Comparison of ENCODE assay signal across 16 cellular contexts in the genomic region with DNA sequence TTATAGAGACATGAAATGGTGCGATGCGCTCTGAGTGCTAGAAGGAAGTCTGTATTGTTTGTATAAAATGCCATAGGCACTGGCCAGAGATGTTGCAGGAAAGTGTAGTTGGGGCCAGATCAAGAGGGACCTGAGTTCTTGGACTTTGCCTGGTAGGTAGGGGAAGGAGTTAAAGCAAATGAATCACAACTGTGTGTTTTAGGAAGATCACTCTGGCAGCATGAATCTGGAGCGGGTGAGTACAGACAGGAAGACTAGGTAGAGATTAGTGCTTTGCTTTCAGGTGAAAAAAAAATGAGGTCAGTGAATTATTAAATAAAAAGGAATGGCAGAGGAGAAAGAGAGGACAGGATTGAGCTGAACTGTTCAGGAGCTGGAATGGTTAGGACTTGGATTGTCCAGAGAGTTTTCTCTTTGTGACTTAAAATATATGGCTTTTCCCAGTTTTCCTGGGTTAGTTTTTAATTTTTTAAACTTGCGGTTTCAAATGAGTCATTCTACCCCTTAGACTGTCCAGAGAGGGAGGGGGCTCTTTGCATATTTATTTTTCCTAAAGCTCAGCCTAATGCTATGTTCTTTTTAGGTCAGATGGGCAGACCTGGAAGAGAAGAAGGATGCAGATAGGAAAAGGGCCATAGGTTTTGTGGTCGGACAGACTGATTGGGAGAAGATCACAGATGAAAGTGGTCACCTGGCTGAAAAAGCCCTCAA. TPM values are rescaled to one million over a fixed set of nuclear protein-coding genes. Genes with fewer than 3 reads are reported as not detected.
DNase-seq lines count a peak whose midpoint lies in the region; ATAC-seq and TF ChIP-seq lines count a peak whose summit lies in the region.
"Had no signal": no experiment of that assay in that cellular context is flagged by ENCODE, and none has a peak within 500 bp of the region (broad histone marks: within the 10 kb centered on the region; RNA-seq: fewer than 3 reads in every experiment).

No MANE protein-coding gene starts in this region.

- H3K27me3 ChIP-seq in transverse colon = no peaks in the 10 kb centered on the region
- H3K27me3 ChIP-seq: adrenal gland had no signal

- peaks cover 44% of the 10 kb centered on the region for H3K36me3 Mint-ChIP-seq in stimulated activated naive CD8-positive, alpha-beta T cell treated with anti-CD3 and anti-CD28 coated beads, Interleukin-15, Interleukin-2, amounts not matched to agents 100 ng/mL and 50 ng/mL, for 24 hours (ENCODE audit: low read depth)
- peaks cover 36% of the 10 kb centered on the region for H3K36me3 Mint-ChIP-seq in activated T-helper 2 cell treated with anti-CD3 and anti-CD28 coated beads, Interferon-gamma antibody, Interleukin-2, Interleukin-4, amounts not matched to agents 10 μg/mL and 5 μg/mL and 100 μg/mL, durations not matched to agents 14 hours and 24 hours and 36 hours (ENCODE audit: low read depth)

- 83 to 91% methylated on average over 4 of the region's 5 CpGs for WGBS in transverse colon (ENCODE audit: low coverage in 1 of 2), 2 donors

- intact Hi-C loops in activated T-helper 2 cell treated with anti-CD3 and anti-CD28 coated beads, Interferon-gamma antibody, Interleukin-2, Interleukin-4, amounts not matched to agents 10 μg/mL and 5 μg/mL and 100 μg/mL, durations not matched to agents 14 hours and 24 hours and 36 hours (cut with micrococcal nuclease) = no loop called here
- intact Hi-C loops in transverse colon (cut with DNase I; ENCODE audit: low total_unique reads) = no loop called here
- intact Hi-C loops in left cardiac atrium (cut with DNase I) = no loop called here

- peaks cover 0 to 18% (median 5%) of the 10 kb centered on the region in 4 donors for H3K36me3 ChIP-seq in transverse colon

- H3K27ac Mint-ChIP-seq in stimulated activated naive CD8-positive, alpha-beta T cell treated with anti-CD3 and anti-CD28 coated beads, Interleukin-15, Interleukin-2, amounts not matched to agents 100 ng/mL and 50 ng/mL, for 24 hours = peak overlapping the region; percentile 54
- peak overlapping the region; percentile 16 for H3K27ac Mint-ChIP-seq in activated T-helper 2 cell treated with anti-CD3 and anti-CD28 coated beads, Interferon-gamma antibody, Interleukin-2, Interleukin-4, amounts not matched to agents 10 μg/mL and 5 μg/mL and 100 μg/mL, durations not matched to agents 14 hours and 24 hours and 36 hours
- H3K27ac Mint-ChIP-seq: dendritic cell treated with granulocyte-macrophage colony-stimulating factor and Interleukin-4, amounts not matched to agents 40 ng/mL and 50 ng/mL, for 4 days had no signal

- in situ Hi-C loops in transverse colon (cut with MboI; ENCODE audit: low pct_ligation_motif_present in 1 of 4, low pct_unique_long_range_greater_than_20kb in 1 of 4, low sequenced_read_pairs in 3 of 4) = no loop called here

- no peak overlapping the region for H3K27ac ChIP-seq in transverse colon
- H3K27ac ChIP-seq: adrenal gland had no signal

- no peak for TF ChIP-seq POLR2A in transverse colon (IDR thresholded peaks at IDR 0.05)

- H3K9me3 Mint-ChIP-seq in stimulated activated naive CD8-positive, alpha-beta T cell treated with anti-CD3 and anti-CD28 coated beads, Interleukin-15, Interleukin-2, amounts not matched to agents 100 ng/mL and 50 ng/mL, for 24 hours = no peaks in the 10 kb centered on the region
- H3K9me3 Mint-ChIP-seq in activated T-helper 2 cell treated with anti-CD3 and anti-CD28 coated beads, Interferon-gamma antibody, Interleukin-2, Interleukin-4, amounts not matched to agents 10 μg/mL and 5 μg/mL and 100 μg/mL, durations not matched to agents 14 hours and 24 hours and 36 hours = no peaks in the 10 kb centered on the region
- H3K9me3 Mint-ChIP-seq: dendritic cell treated with granulocyte-macrophage colony-stimulating factor and Interleukin-4, amounts not matched to agents 40 ng/mL and 50 ng/mL, for 4 days had no signal

- no peak overlapping the region for H3K4me3 ChIP-seq in transverse colon
- H3K4me3 ChIP-seq: adrenal gland had no signal

- TF ChIP-seq CTCF in transverse colon (IDR thresholded peaks at IDR 0.05) = no peak

- H3K27me3 Mint-ChIP-seq in stimulated activated naive CD8-positive, alpha-beta T cell treated with anti-CD3 and anti-CD28 coated beads, Interleukin-15, Interleukin-2, amounts not matched to agents 100 ng/mL and 50 ng/mL, for 24 hours = no peaks in the 10 kb centered on the region
- no peaks in the 10 kb centered on the region for H3K27me3 Mint-ChIP-seq in activated T-helper 2 cell treated with anti-CD3 and anti-CD28 coated beads, Interferon-gamma antibody, Interleukin-2, Interleukin-4, amounts not matched to agents 10 μg/mL and 5 μg/mL and 100 μg/mL, durations not matched to agents 14 hours and 24 hours and 36 hours (ENCODE audit: low read depth)
- H3K27me3 Mint-ChIP-seq: dendritic cell treated with granulocyte-macrophage colony-stimulating factor and Interleukin-4, amounts not matched to agents 40 ng/mL and 50 ng/mL, for 4 days had no signal

- H3K4me1 Mint-ChIP-seq in stimulated activated naive CD8-positive, alpha-beta T cell treated with anti-CD3 and anti-CD28 coated beads, Interleukin-15, Interleukin-2, amounts not matched to agents 100 ng/mL and 50 ng/mL, for 24 hours (ENCODE audit: low read depth) = peaks cover 54% of the 10 kb centered on the region
- peaks cover 35% of the 10 kb centered on the region for H3K4me1 Mint-ChIP-seq in activated T-helper 2 cell treated with anti-CD3 and anti-CD28 coated beads, Interferon-gamma antibody, Interleukin-2, Interleukin-4, amounts not matched to agents 10 μg/mL and 5 μg/mL and 100 μg/mL, durations not matched to agents 14 hours and 24 hours and 36 hours (ENCODE audit: low read depth)

- DNase-seq in stimulated activated naive CD8-positive, alpha-beta T cell treated with anti-CD3 and anti-CD28 coated beads, Interleukin-15, Interleukin-2, amounts not matched to agents 100 U/mL and 50 U/mL, for 24 hours = no peak
- no peak for DNase-seq in activated T-helper 2 cell treated with anti-CD3 and anti-CD28 coated beads, Interferon-gamma antibody, Interleukin-2, Interleukin-4, amounts not matched to agents 10 μg/mL and 5 μg/mL and 100 μg/mL, durations not matched to agents 14 hours and 24 hours and 36 hours (ENCODE audit: low spot score)
- DNase-seq in kidney glomerular epithelial cell (lab: John Stamatoyannopoulos, UW) = peak; percentile 31
- no peak for DNase-seq in transverse colon
- DNase-seq in left cardiac atrium = no peak
- DNase-seq in COR-L47 (lab: John Stamatoyannopoulos, UW) = no peak
- DNase-seq: activated CD4-positive, alpha-beta T cell treated with anti-CD3 and anti-CD28 coated beads for 4 hours; adrenal gland; left ventricle myocardium superior; NCI-H1436 treated with DMSO at 0.1 percent for 48 hours; occipital lobe; stimulated activated CD4-positive, alpha-beta T cell treated with anti-CD3 and anti-CD28 coated beads, Interleukin-15, amount 100 ng/mL, for 24 hours had no signal

- H3K4me3 Mint-ChIP-seq in stimulated activated naive CD8-positive, alpha-beta T cell treated with anti-CD3 and anti-CD28 coated beads, Interleukin-15, Interleukin-2, amounts not matched to agents 100 ng/mL and 50 ng/mL, for 24 hours = no peak overlapping the region
- no peak overlapping the region for H3K4me3 Mint-ChIP-seq in activated T-helper 2 cell treated with anti-CD3 and anti-CD28 coated beads, Interferon-gamma antibody, Interleukin-2, Interleukin-4, amounts not matched to agents 10 μg/mL and 5 μg/mL and 100 μg/mL, durations not matched to agents 14 hours and 24 hours and 36 hours (ENCODE audit: low read depth)
- H3K4me3 Mint-ChIP-seq: dendritic cell treated with granulocyte-macrophage colony-stimulating factor and Interleukin-4, amounts not matched to agents 40 ng/mL and 50 ng/mL, for 4 days had no signal

- H3K4me1 ChIP-seq in transverse colon = peaks cover 0 to 16% (median 0%) of the 10 kb centered on the region in 4 donors

- no peak for ATAC-seq in stimulated activated naive CD8-positive, alpha-beta T cell treated with anti-CD3 and anti-CD28 coated beads, Interleukin-15, Interleukin-2, amounts not matched to agents 100 U/mL and 50 U/mL, for 24 hours
- ATAC-seq in left cardiac atrium (no peak), HG03457 (IDR thresholded peaks at IDR 0.05; ENCODE audit: unreplicated experiment) (no peak)
- ATAC-seq: left ventricle myocardium superior had no signal

- TF ChIP-seq EP300 in transverse colon (IDR thresholded peaks at IDR 0.05; ENCODE audit: low read depth) = no peak

- H3K9me3 ChIP-seq in transverse colon = no peaks in the 10 kb centered on the region
- H3K9me3 ChIP-seq: adrenal gland had no signal

RNA-seq across cellular contexts. Expression of gene PROX2, which starts 41.1 kb away (rescaled TPM):
- 0.05 and 0.34 TPM in 2 replicates for total RNA-seq in activated T-helper 2 cell treated with anti-CD3 and anti-CD28 coated beads, Interferon-gamma antibody, Interleukin-2, Interleukin-4, amounts not matched to agents 10 μg/mL and 5 μg/mL and 100 μg/mL, durations not matched to agents 14 hours and 24 hours and 36 hours
- under 1 TPM in 1 of 4 donors, not detected in 3; 0.79 TPM for total RNA-seq in transverse colon
- not detected for total RNA-seq in left cardiac atrium
- total RNA-seq: adrenal gland, frontal cortex, left ventricle myocardium superior, occipital lobe had no signal

RNA-seq across cellular contexts. Expression of gene DLST, which starts 46.9 kb away (rescaled TPM):
- 102 and 103 TPM in 2 replicates for total RNA-seq in activated T-helper 2 cell treated with anti-CD3 and anti-CD28 coated beads, Interferon-gamma antibody, Interleukin-2, Interleukin-4, amounts not matched to agents 10 μg/mL and 5 μg/mL and 100 μg/mL, durations not matched to agents 14 hours and 24 hours and 36 hours
- 100 to 1,000 TPM in 3 of 4 donors, 10 to 100 TPM in 1; 65.1 to 135 (median 103) TPM for total RNA-seq in transverse colon
- 100 to 1,000 TPM; 133 to 137 TPM for total RNA-seq in left cardiac atrium
